ENCODE assay signal across 8 cellular contexts in genomic region chr5:37836173-37837100, GRCh38. TPM values are rescaled to one million over a fixed set of nuclear protein-coding genes. Genes with fewer than 3 reads are reported as not detected.
DNase-seq lines count a peak whose midpoint lies in the region; ATAC-seq and TF ChIP-seq lines count a peak whose summit lies in the region.

No MANE protein-coding gene starts in this region.

- no peak overlapping the region for H3K27ac ChIP-seq in mesodermal cell (ENCODE audit: low read depth, low read length, severe bottlenecking)

- POLR2A ChIA-PET in HEK293T (lab: Yijun Ruan, JAX): no interaction called here
- POLR2A ChIA-PET in activated CD4-positive, alpha-beta memory T cell treated with anti-CD3 and anti-CD28 coated beads, Interleukin-2, amount 10 ng/mL, durations not matched to agents 7 days and 5 days (lab: Charles Lee): no interaction called here

- H3K4me3 ChIP-seq in mesodermal cell (ENCODE audit: extremely low read depth, insufficient read depth, low read length, poor library complexity, severe bottlenecking): peak overlapping the region; percentile 51
- no peak overlapping the region for H3K4me3 ChIP-seq in mucosa of descending colon

- ATAC-seq in mucosa of descending colon (no peak), HG02588 (IDR thresholded peaks at IDR 0.05; ENCODE audit: unreplicated experiment) (no peak)

- DNase-seq in 8988T: peak; percentile 64
- peak; percentile 55 for DNase-seq in HK-2 (ENCODE audit: unreplicated experiment)
- DNase-seq in dermis blood vessel endothelial cell: peak; percentile 24
- no peak for DNase-seq in mucosa of descending colon
- DNase-seq in HEK293T (ENCODE audit: extremely low spot score): no peak
- DNase-seq in activated CD4-positive, alpha-beta memory T cell treated with anti-CD3 and anti-CD28 coated beads, Interleukin-2, amount 10 ng/mL, durations not matched to agents 7 days and 5 days: no peak

- H3K4me1 ChIP-seq in mesodermal cell (ENCODE audit: control insufficient read depth, insufficient read depth, low read length, poor library complexity, severe bottlenecking): peaks cover 25% of the 10 kb centered on the region
- peaks cover 6% of the 10 kb centered on the region for H3K4me1 ChIP-seq in mucosa of descending colon (ENCODE audit: low read depth)

- H3K4me1 Mint-ChIP-seq in activated CD4-positive, alpha-beta memory T cell treated with anti-CD3 and anti-CD28 coated beads, Interleukin-2, amount 10 ng/mL, durations not matched to agents 7 days and 5 days: peaks cover 37% of the 10 kb centered on the region

- TF ChIP-seq CTCF in mucosa of descending colon (IDR thresholded peaks at IDR 0.05): no peak

- H3K9me3 Mint-ChIP-seq in activated CD4-positive, alpha-beta memory T cell treated with anti-CD3 and anti-CD28 coated beads, Interleukin-2, amount 10 ng/mL, durations not matched to agents 7 days and 5 days: no peaks in the 10 kb centered on the region

- peaks cover 85% of the 10 kb centered on the region for H3K27me3 Mint-ChIP-seq in activated CD4-positive, alpha-beta memory T cell treated with anti-CD3 and anti-CD28 coated beads, Interleukin-2, amount 10 ng/mL, durations not matched to agents 7 days and 5 days

- intact Hi-C loops in mucosa of descending colon (cut with DNase I, micrococcal nuclease): no loop called here

- CTCF ChIA-PET in HEK293T (lab: Yijun Ruan, JAX): no interaction called here
- CTCF ChIA-PET in activated CD4-positive, alpha-beta memory T cell treated with anti-CD3 and anti-CD28 coated beads, Interleukin-2, amount 10 ng/mL, durations not matched to agents 7 days and 5 days (lab: Charles Lee): interaction anchor here (0.8 to 2.6 kb wide), 3 partner anchors 67 to 362 kb away, joined by 3 to 17 read pairs (median 3); no protein-coding TSS in a partner anchor

- H3K36me3 ChIP-seq in mesodermal cell (ENCODE audit: control insufficient read depth, insufficient read depth, low read length) (peaks cover 8% of the 10 kb centered on the region), mucosa of descending colon (ENCODE audit: low read depth) (no peaks in the 10 kb centered on the region)

- peaks cover 8% of the 10 kb centered on the region for H3K36me3 Mint-ChIP-seq in activated CD4-positive, alpha-beta memory T cell treated with anti-CD3 and anti-CD28 coated beads, Interleukin-2, amount 10 ng/mL, durations not matched to agents 7 days and 5 days (ENCODE audit: low read depth)

- H3K4me3 Mint-ChIP-seq in activated CD4-positive, alpha-beta memory T cell treated with anti-CD3 and anti-CD28 coated beads, Interleukin-2, amount 10 ng/mL, durations not matched to agents 7 days and 5 days: no peak overlapping the region

- no peak overlapping the region for H3K27ac Mint-ChIP-seq in activated CD4-positive, alpha-beta memory T cell treated with anti-CD3 and anti-CD28 coated beads, Interleukin-2, amount 10 ng/mL, durations not matched to agents 7 days and 5 days

- H3K9me3 ChIP-seq in mesodermal cell (ENCODE audit: control insufficient read depth, low read length): no peaks in the 10 kb centered on the region
- no peaks in the 10 kb centered on the region for H3K9me3 ChIP-seq in mucosa of descending colon

- 5 to 6% methylated on average over 35 to 52 of the region's 62 CpGs for WGBS in mesodermal cell (ENCODE audit: insufficient coverage in 2 of 2), 2 experiments

TF ChIP-seq in HEK293T, 16 proteins besides CTCF, POLR2A, EP300 and RAD21:
- TF ChIP-seq BHLHE40 (IDR thresholded peaks at IDR 0.05; ENCODE audit: borderline replicate concordance): no peak
- no peak for TF ChIP-seq FOXA1 (IDR thresholded peaks at IDR 0.05)
- TF ChIP-seq FOXM1 (IDR thresholded peaks at IDR 0.05; ENCODE audit: borderline replicate concordance): no peak
- no peak for TF ChIP-seq ZNF384 (IDR thresholded peaks at IDR 0.05)
- TF ChIP-seq TARDBP (IDR thresholded peaks at IDR 0.05): no peak
- no peak for TF ChIP-seq L3MBTL2 (conservative IDR thresholded peaks at IDR 0.05)
- TF ChIP-seq PKNOX1 (IDR thresholded peaks at IDR 0.05): no peak
- no peak for TF ChIP-seq CTBP1 (IDR thresholded peaks at IDR 0.05; ENCODE audit: borderline replicate concordance)
- no peak for TF ChIP-seq NFRKB (IDR thresholded peaks at IDR 0.05)
- TF ChIP-seq FOXK2 (IDR thresholded peaks at IDR 0.05): no peak
- no peak for TF ChIP-seq SUZ12 (IDR thresholded peaks at IDR 0.05)
- no peak for TF ChIP-seq SP1 (IDR thresholded peaks at IDR 0.05)
- no peak for TF ChIP-seq ELF4 (IDR thresholded peaks at IDR 0.05)
- TF ChIP-seq ARNT (IDR thresholded peaks at IDR 0.05): no peak
- TF ChIP-seq HDGF (IDR thresholded peaks at IDR 0.05; ENCODE audit: borderline replicate concordance): no peak
- no peak for TF ChIP-seq LEF1 (IDR thresholded peaks at IDR 0.05; ENCODE audit: borderline replicate concordance)

RNA-seq across cellular contexts. Expression of gene GDNF, which starts 3.4 kb away (rescaled TPM):
- total RNA-seq in dermis blood vessel endothelial cell (not detected in 2 replicates), mucosa of descending colon (10 to 100 TPM in 1 of 3 donors, under 1 TPM in 2; 0.64 to 17.3 (median 0.94) TPM)
- polyA plus RNA-seq in mesodermal cell (2013, experiment 1 of 2): 0.85 TPM
- 1.2 TPM for polyA plus RNA-seq in mesodermal cell (2013, experiment 2 of 2)
- total RNA-seq in activated CD4-positive, alpha-beta memory T cell treated with anti-CD3 and anti-CD28 coated beads, Interleukin-2, amount 10 ng/mL, durations not matched to agents 7 days and 5 days: not detected

Comparison
In these comparisons a context has a peak if more than half of its experiments do, and no peak if none do; other contexts are left out.
1. DNase-seq: peak in 8988T (single experiment), HK-2 (single experiment) and dermis blood vessel endothelial cell (single experiment); none in mucosa of descending colon (0 of 3), HEK293T (single experiment) and activated CD4-positive, alpha-beta memory T cell treated with anti-CD3 and anti-CD28 coated beads, Interleukin-2, amount 10 ng/mL, durations not matched to agents 7 days and 5 days (single experiment).